In genomic region chr11:61298663-61299244, GRCh38 we compare ENCODE assay signal across 1 cellular context.
TF ChIP-seq lines count a peak whose summit lies in the region.

No MANE protein-coding gene starts in this region.

TF ChIP-seq in endothelial cell of umbilical vein, 7 proteins besides CTCF, POLR2A, EP300 and RAD21:
- no peak for TF ChIP-seq MAX (IDR thresholded peaks at IDR 0.05; ENCODE audit: insufficient read depth, insufficient read length)
- TF ChIP-seq FOS (IDR thresholded peaks at IDR 0.05; ENCODE audit: borderline replicate concordance, insufficient read depth, low read length), result no peak
- no peak for TF ChIP-seq POLR2AphosphoS5 (IDR thresholded peaks at IDR 0.05; ENCODE audit: insufficient read depth, low read depth, low read length)
- TF ChIP-seq EZH2 (IDR thresholded peaks at IDR 0.05; ENCODE audit: borderline replicate concordance, low read depth, low read length, severe bottlenecking), result no peak
- no peak for TF ChIP-seq GATA2 (IDR thresholded peaks at IDR 0.05; ENCODE audit: insufficient read depth, insufficient read length, low read depth, low read length)
- no peak for TF ChIP-seq MYC (IDR thresholded peaks at IDR 0.05; ENCODE audit: low read depth, low read length)
